Comparison of ENCODE assay signal across 9 cellular contexts in the genomic region with DNA sequence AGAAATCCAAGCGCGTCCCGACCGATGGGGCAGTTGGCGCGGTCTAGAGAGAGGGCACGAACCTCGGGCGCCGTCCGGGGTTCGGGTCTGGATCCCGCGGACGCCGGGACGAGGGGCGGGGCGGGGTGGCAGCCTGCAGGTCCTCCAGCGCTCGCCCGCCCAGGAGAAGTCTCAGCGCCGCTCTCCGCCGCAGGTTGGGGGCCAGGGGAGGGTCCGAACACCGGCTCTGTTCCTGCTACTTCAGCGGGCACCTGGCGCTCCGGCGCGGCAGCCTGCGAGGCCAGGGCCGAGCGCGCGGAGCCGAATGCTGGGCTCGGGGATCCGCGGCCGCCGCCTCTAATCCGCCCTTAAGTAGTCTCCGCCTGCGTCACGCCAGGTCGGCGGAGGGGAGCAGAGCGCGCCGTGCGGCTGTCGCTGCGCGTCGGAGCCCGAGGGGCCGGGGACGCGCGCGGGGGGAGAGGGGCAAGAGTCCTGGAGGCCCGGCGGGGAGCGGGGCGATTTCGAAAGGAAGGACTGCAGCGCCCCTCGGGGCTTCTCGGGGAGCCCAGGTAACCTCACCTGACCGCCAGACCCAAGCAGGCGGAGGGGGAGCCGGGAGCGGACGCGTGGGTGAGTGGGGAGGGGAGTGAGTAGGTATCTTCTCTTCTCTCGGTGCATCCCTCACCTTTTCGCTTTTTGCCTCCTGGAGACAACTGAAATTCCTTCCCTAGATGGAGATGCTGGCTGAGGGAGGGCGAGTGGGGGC. TPM values are rescaled to one million over a fixed set of nuclear protein-coding genes. Genes with fewer than 3 reads are reported as not detected.
DNase-seq lines count a peak whose midpoint lies in the region; ATAC-seq and TF ChIP-seq lines count a peak whose summit lies in the region.
"Had no signal": no experiment of that assay in that cellular context is flagged by ENCODE, and none has a peak within 500 bp of the region (broad histone marks: within the 10 kb centered on the region; RNA-seq: fewer than 3 reads in every experiment).

A gene (minus strand): TSS at position 325 of the 745 bp plus-strand sequence. CDS start 510 bp downstream, outside the sequence.

- no peak within 1 kb of the TSS for H3K27ac Mint-ChIP-seq in stimulated activated naive CD8-positive, alpha-beta T cell treated with anti-CD3 and anti-CD28 coated beads, Interleukin-15, amount 100 ng/mL, for 72 hours
- no peak within 1 kb of the TSS for H3K27ac Mint-ChIP-seq in central memory CD8-positive, alpha-beta T cell (ENCODE audit: low read depth)
- H3K27ac Mint-ChIP-seq in mesothelial cell of epicardium: no peak within 1 kb of the TSS

- TF ChIP-seq CTCF in mesothelial cell of epicardium (IDR thresholded peaks at IDR 0.05; ENCODE audit: unreplicated experiment): no peak

- H3K4me1 Mint-ChIP-seq in stimulated activated naive CD8-positive, alpha-beta T cell treated with anti-CD3 and anti-CD28 coated beads, Interleukin-15, amount 100 ng/mL, for 72 hours: peaks cover 12% of the 10 kb centered on the region
- H3K4me1 Mint-ChIP-seq in central memory CD8-positive, alpha-beta T cell: peaks cover 5% of the 10 kb centered on the region
- H3K4me1 Mint-ChIP-seq in mesothelial cell of epicardium: peaks cover 7% of the 10 kb centered on the region

- peak within 1 kb of the TSS; percentile 7 to 43 for H3K4me3 Mint-ChIP-seq in stimulated activated naive CD8-positive, alpha-beta T cell treated with anti-CD3 and anti-CD28 coated beads, Interleukin-15, amount 100 ng/mL, for 72 hours
- H3K4me3 Mint-ChIP-seq in central memory CD8-positive, alpha-beta T cell: peak within 1 kb of the TSS; percentile 39
- peak within 1 kb of the TSS; percentile 56 for H3K4me3 Mint-ChIP-seq in mesothelial cell of epicardium

- DNase-seq in stimulated activated naive CD8-positive, alpha-beta T cell treated with anti-CD3 and anti-CD28 coated beads, Interleukin-15, amount 100 ng/mL, for 72 hours: no peak
- no peak for DNase-seq in stimulated activated naive CD8-positive, alpha-beta T cell treated with anti-CD3 and anti-CD28 coated beads, Interleukin-15, Interleukin-2, amounts not matched to agents 100 U/mL and 50 U/mL, for 24 hours
- DNase-seq in central memory CD8-positive, alpha-beta T cell (ENCODE audit: low spot score in 2 of 2): no peak
- DNase-seq in mesothelial cell of epicardium (ENCODE audit: low spot score in 2 of 2, unreplicated experiment in 2 of 2) (peak; percentile 21 to 44), HUDEP-2 (lab: John Stamatoyannopoulos, UW; ENCODE audit: unreplicated experiment in 76 of 76) (no peak), KG1 (lab: John Stamatoyannopoulos, UW) (no peak)
- DNase-seq: EL had no signal

- no peaks in the 10 kb centered on the region for H3K9me3 Mint-ChIP-seq in stimulated activated naive CD8-positive, alpha-beta T cell treated with anti-CD3 and anti-CD28 coated beads, Interleukin-15, amount 100 ng/mL, for 72 hours
- H3K9me3 Mint-ChIP-seq in central memory CD8-positive, alpha-beta T cell: no peaks in the 10 kb centered on the region
- H3K9me3 Mint-ChIP-seq in mesothelial cell of epicardium: no peaks in the 10 kb centered on the region

- H3K27me3 Mint-ChIP-seq in stimulated activated naive CD8-positive, alpha-beta T cell treated with anti-CD3 and anti-CD28 coated beads, Interleukin-15, amount 100 ng/mL, for 72 hours: peaks cover 89% of the 10 kb centered on the region
- H3K27me3 Mint-ChIP-seq in central memory CD8-positive, alpha-beta T cell: peaks cover 90% of the 10 kb centered on the region
- H3K27me3 Mint-ChIP-seq in mesothelial cell of epicardium (ENCODE audit: low read depth): peaks cover 74% of the 10 kb centered on the region

- H3K36me3 Mint-ChIP-seq in central memory CD8-positive, alpha-beta T cell (ENCODE audit: insufficient read depth): no peaks in the 10 kb centered on the region
- H3K36me3 Mint-ChIP-seq in mesothelial cell of epicardium: no peaks in the 10 kb centered on the region

- ATAC-seq in stimulated activated naive CD8-positive, alpha-beta T cell treated with anti-CD3 and anti-CD28 coated beads, Interleukin-15, amount 100 ng/mL, for 72 hours: peak; percentile 15
- no peak for ATAC-seq in stimulated activated naive CD8-positive, alpha-beta T cell treated with anti-CD3 and anti-CD28 coated beads, Interleukin-15, Interleukin-2, amounts not matched to agents 100 U/mL and 50 U/mL, for 24 hours
- ATAC-seq in central memory CD8-positive, alpha-beta T cell (replicated peaks; ENCODE audit: extremely low read depth, poor library complexity, severe bottlenecking): no peak
- ATAC-seq in GM18868 (IDR thresholded peaks at IDR 0.05; ENCODE audit: unreplicated experiment) (no peak), HG03439 (IDR thresholded peaks at IDR 0.05; ENCODE audit: unreplicated experiment) (no peak)

RNA-seq across cellular contexts. Expression of the gene that starts here (rescaled TPM):
- total RNA-seq in mesothelial cell of epicardium: not detected in 3 replicates

Comparison
In these comparisons a context has a peak if more than half of its experiments do, and no peak if none do; other contexts are left out.
1. Peak in DNase-seq in mesothelial cell of epicardium; RNA of the gene not detected or under 1 TPM.